ENCODE assay signal across 1 cellular context in the genomic region with DNA sequence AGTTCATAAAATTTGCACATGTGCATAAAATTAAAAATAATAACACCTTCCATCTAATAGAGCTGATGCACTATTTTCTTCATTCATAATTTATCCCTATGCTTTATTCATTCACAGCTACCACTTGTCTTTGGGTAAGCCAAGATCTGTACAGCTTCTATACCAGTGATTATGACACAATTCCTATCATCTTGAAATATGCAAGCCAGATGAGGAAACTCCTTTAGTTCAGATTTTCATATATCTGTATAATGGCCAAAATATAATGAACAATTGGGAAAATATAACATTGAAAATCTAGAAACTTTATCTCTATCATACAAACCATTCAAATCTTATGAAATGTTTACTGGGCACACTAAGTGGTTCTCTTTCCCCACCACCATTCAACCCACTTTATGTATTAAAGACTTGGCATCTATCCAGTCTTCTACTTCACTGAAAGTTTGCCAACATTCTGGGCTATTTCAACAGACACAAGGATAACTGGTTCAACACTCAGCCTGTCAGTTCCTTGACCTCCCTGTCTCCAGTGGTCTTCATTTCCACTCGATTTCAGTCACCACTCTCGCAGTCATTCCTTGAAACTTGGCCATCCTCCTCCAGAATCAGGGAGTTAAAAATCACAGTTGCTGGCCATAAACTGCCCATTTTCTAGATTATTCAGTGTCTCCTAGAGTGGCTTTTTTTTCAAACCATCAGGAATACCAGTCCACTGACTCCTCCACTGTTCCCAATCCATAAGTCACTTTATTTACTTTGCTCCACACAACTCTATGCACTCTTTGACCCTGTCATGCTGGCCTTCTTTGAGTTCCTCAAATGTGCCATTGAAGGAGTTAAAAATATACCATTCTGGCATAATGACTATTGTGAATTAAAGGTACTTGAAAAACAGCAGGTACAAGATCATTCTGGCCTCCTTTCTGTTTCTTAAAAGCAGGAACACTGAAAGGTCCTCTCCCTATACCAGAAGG.
TF ChIP-seq lines count a peak whose summit lies in the region.

No MANE protein-coding gene starts in this region.

TF ChIP-seq in SK-N-SH, 30 proteins besides CTCF, POLR2A, EP300 and RAD21:
- TF ChIP-seq, protein P1, sequence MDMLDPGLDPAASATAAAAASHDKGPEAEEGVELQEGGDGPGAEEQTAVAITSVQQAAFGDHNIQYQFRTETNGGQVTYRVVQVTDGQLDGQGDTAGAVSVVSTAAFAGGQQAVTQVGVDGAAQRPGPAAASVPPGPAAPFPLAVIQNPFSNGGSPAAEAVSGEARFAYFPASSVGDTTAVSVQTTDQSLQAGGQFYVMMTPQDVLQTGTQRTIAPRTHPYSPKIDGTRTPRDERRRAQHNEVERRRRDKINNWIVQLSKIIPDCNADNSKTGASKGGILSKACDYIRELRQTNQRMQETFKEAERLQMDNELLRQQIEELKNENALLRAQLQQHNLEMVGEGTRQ (IDR thresholded peaks at IDR 0.05; ENCODE audit: borderline replicate concordance, low read depth, low read length) = no peak
- TF ChIP-seq, protein P2, sequence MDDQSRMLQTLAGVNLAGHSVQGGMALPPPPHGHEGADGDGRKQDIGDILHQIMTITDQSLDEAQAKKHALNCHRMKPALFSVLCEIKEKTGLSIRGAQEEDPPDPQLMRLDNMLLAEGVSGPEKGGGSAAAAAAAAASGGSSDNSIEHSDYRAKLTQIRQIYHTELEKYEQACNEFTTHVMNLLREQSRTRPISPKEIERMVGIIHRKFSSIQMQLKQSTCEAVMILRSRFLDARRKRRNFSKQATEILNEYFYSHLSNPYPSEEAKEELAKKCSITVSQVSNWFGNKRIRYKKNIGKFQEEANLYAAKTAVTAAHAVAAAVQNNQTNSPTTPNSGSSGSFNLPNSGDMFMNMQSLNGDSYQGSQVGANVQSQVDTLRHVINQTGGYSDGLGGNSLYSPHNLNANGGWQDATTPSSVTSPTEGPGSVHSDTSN (IDR thresholded peaks at IDR 0.05) = peak; percentile 56
- TF ChIP-seq GABPA (IDR thresholded peaks at IDR 0.05; ENCODE audit: low read depth) (no peak), FOXJ3 (CRISPR knock-in tag; IDR thresholded peaks at IDR 0.05) (no peak), POLR2AphosphoS5 (IDR thresholded peaks at IDR 0.05; ENCODE audit: low read depth, low read length) (0 out of 2 replicates have a peak, but pooled peaks have one; percentile 30), TCF12 (IDR thresholded peaks at IDR 0.05) (peak; percentile 65), JUND (IDR thresholded peaks at IDR 0.05) (no peak), NFIC (IDR thresholded peaks at IDR 0.05; ENCODE audit: borderline replicate concordance) (peak; percentile 53; the same call in 1 of the 2 replicates), FOXM1 (IDR thresholded peaks at IDR 0.05; ENCODE audit: low read depth) (no peak), MAX (IDR thresholded peaks at IDR 0.05; ENCODE audit: low read depth) (no peak)
